ENCODE assay signal across 8 cellular contexts in the genomic region with DNA sequence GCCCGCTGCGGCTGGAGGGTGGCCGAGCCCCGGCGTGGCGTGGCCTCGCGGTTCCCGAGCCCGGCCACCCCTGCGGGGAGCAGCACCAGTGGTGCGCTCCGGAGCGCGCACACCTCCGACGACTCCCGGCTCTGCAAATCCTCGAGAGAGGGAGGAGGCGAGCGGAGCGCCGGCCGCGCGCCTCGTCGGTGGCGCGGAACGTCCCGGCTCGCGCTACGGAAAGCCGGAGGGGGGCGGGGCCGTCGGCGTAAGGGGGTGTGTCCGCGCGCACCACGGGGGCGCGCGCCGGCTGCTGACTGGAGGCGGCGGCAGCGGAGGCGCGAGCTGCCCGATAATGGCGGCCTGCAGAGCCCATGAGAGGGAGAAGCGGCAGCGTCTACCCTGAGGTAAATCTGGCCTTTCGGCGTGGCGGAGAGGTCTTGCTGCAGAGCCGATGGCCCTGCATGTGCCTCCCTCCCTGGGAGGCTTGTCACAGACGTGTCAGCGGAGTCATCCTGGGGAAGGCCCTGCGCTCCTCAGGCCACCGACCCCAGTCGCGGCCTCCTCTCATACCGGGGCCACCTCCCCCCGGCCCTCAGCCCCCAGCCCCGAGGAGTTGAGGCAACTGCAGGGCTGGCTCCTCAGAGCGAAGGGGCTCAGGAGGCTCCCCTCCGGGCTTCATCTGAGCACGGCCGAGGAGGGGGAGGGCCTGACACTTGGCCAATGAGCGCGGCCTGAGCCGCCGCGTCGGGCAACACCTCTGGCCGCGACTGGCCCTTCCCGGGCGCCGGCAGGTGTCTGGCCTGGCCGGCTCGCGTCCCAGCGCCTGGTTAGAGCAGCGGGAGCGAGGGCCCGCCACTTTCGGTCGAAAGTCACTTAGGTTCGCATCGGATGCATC. TPM values are rescaled to one million over a fixed set of nuclear protein-coding genes. Genes with fewer than 3 reads are reported as not detected.
DNase-seq lines count a peak whose midpoint lies in the region; ATAC-seq, FAIRE-seq and TF ChIP-seq lines count a peak whose summit lies in the region.

A gene (plus strand): TSS at position 295 of the 877 bp plus-strand sequence. CDS start 2,485 bp downstream, outside the sequence.

- H3K79me2 ChIP-seq in keratinocyte (ENCODE audit: control insufficient read depth, insufficient read depth, low read length) = peaks cover 7% of the 10 kb centered on the region

- no peaks in the 10 kb centered on the region for H3K9me1 ChIP-seq in keratinocyte (ENCODE audit: control insufficient read depth, extremely low read depth, insufficient read depth, low read length)

- TF ChIP-seq CTCF in AG09309 (IDR thresholded peaks at IDR 0.05; ENCODE audit: control insufficient read depth, insufficient read depth, low read depth, low read length, missing control alignments) (no peak), keratinocyte (optimal IDR thresholded peaks at IDR 0.05 in 1 of 3, IDR thresholded peaks at IDR 0.05 in 1 of 3, conservative IDR thresholded peaks at IDR 0.05 in 1 of 3; ENCODE audit: extremely low read depth in 1 of 3, insufficient read depth in 2 of 3, low read length in 3 of 3) (no peak)

- H3K4me3 ChIP-seq in AG09309 (ENCODE audit: control insufficient read depth, low read depth, low read length) (peak within 1 kb of the TSS; percentile 93), keratinocyte (ENCODE audit: control insufficient read depth in 2 of 3, extremely low read depth in 1 of 3, insufficient read depth in 2 of 3, low read depth in 1 of 3, low read length in 3 of 3) (peak within 1 kb of the TSS; percentile 90 to 99 (median 97))

- H3K4me1 ChIP-seq in keratinocyte (ENCODE audit: control insufficient read depth, extremely low read depth, insufficient read depth, low read length) = peaks cover 18% of the 10 kb centered on the region

- H3K9me3 ChIP-seq in keratinocyte (ENCODE audit: control insufficient read depth, low read depth, low read length) = no peaks in the 10 kb centered on the region

- H3K9ac ChIP-seq in keratinocyte (ENCODE audit: control insufficient read depth, extremely low read depth, insufficient read depth, low read length) = peak within 1 kb of the TSS; percentile 86

- H4K20me1 ChIP-seq in keratinocyte (ENCODE audit: control insufficient read depth, extremely low read depth, insufficient read depth, low read length) = no peaks in the 10 kb centered on the region

- H3K27me3 ChIP-seq in keratinocyte (ENCODE audit: control insufficient read depth, extremely low read depth, insufficient read depth, low read length) = no peaks in the 10 kb centered on the region

- peak within 1 kb of the TSS; percentile 92 for H3K27ac ChIP-seq in caudate nucleus (ENCODE audit: low read depth, low read length)
- peak within 1 kb of the TSS; percentile 61 for H3K27ac ChIP-seq in keratinocyte (ENCODE audit: control insufficient read depth, insufficient read depth, low read length)

- H3K36me3 ChIP-seq in keratinocyte (ENCODE audit: control insufficient read depth in 2 of 2, extremely low read depth in 1 of 2, insufficient read depth in 2 of 2, low read length in 2 of 2) = peaks cover 2 to 6% of the 10 kb centered on the region in 2 experiments

- dilution Hi-C loops in keratinocyte (cut with MboI; ENCODE audit: extremely low pct_ligation_motif_present, low sequenced_read_pairs) = no loop called here

- DNase-seq in AG09309 (ENCODE audit: low read depth) (peak; percentile 85), NCI-H446 (lab: John Stamatoyannopoulos, UW) (peak; percentile 85 to 98), caudate nucleus (lab: John Stamatoyannopoulos, UW) (peak in 59 of 61 donors; percentile 42 to 97 (median 88)), keratinocyte (ENCODE audit: low read depth, low spot score) (no peak)
- DNase-seq in activated CD4-positive, CD25-positive, alpha-beta regulatory T cell treated with anti-CD3 and anti-CD28 coated beads, Interleukin-2, amount 50 U/mL, for 16 hours (ENCODE audit: low read depth, low spot score) = peak; percentile 88
- DNase-seq in stimulated activated CD4-positive, alpha-beta T cell treated with anti-CD3 and anti-CD28 coated beads, Interleukin-12 subunit alpha, Interleukin-12 subunit beta, amount 100 ng/mL, for 4 hours = peak; percentile 94

- no peak for FAIRE-seq in keratinocyte (lab: Jason Lieb, UNC)

- H2AFZ ChIP-seq in keratinocyte (ENCODE audit: control insufficient read depth, low read length) = peak within 1 kb of the TSS; percentile 99

- ATAC-seq in GM19043 (IDR thresholded peaks at IDR 0.05; ENCODE audit: low read depth, unreplicated experiment) (peak; percentile 54), HG03354 (IDR thresholded peaks at IDR 0.05; ENCODE audit: poor library complexity, severe bottlenecking, unreplicated experiment) (peak; percentile 73)

- H3K4me2 ChIP-seq in keratinocyte (ENCODE audit: control insufficient read depth, extremely low read depth, insufficient read depth, low read depth, low read length) = peak within 1 kb of the TSS; percentile 93

RNA-seq across cellular contexts. Expression of the gene that starts here (rescaled TPM):
- polyA plus RNA-seq in keratinocyte = 1.1 to 2.8 TPM (median 1.6 TPM) in 3 replicates
- polyA plus RNA-seq in keratinocyte (2011; ENCODE audit: low read depth) = 0.67 TPM
- polyA plus RNA-seq in keratinocyte (2011; cell fraction: cytosol; rRNA removed) = 0.84 and 1.6 TPM in 2 replicates
- 1.3 and 2.1 TPM in 2 replicates for polyA plus RNA-seq in keratinocyte (2011; cell fraction: nucleus; rRNA removed)
- polyA plus RNA-seq in keratinocyte (2012; ENCODE audit: low replicate concordance) = 1.8 and 2.7 TPM in 2 replicates
- 1.5 to 3.4 TPM (median 1.7 TPM) in 3 replicates for polyA minus RNA-seq in keratinocyte
- polyA minus RNA-seq in keratinocyte (2011; cell fraction: cytosol; rRNA and poly(A)+ RNA removed) = 1.3 TPM
- polyA minus RNA-seq in keratinocyte (2011; cell fraction: nucleus; rRNA and poly(A)+ RNA removed) = 1.1 and 2.3 TPM in 2 replicates
